In genomic region chr19:55654833-55655647, GRCh38 we compare ENCODE assay signal across 8 cellular contexts. TPM values are rescaled to one million over a fixed set of nuclear protein-coding genes. Genes with fewer than 3 reads are reported as not detected.
DNase-seq lines count a peak whose midpoint lies in the region; FAIRE-seq and TF ChIP-seq lines count a peak whose summit lies in the region.

Gene U2AF2 (plus strand): TSS chr19:55655035. CDS start chr19:55655105, 70 bp downstream.

- TF ChIP-seq CTCF in GM20000 (IDR thresholded peaks at IDR 0.05; ENCODE audit: extremely low read depth, missing control alignments) (no peak), endothelial cell of umbilical vein (IDR thresholded peaks at IDR 0.05; ENCODE audit: extremely low read depth in 1 of 2, insufficient read depth in 1 of 2, low read depth in 1 of 2, low read length in 2 of 2) (no peak)

- dilution Hi-C loops in endothelial cell of umbilical vein (cut with MboI; ENCODE audit: extremely low pct_ligation_motif_present, low sequenced_read_pairs) = no loop called here

- H2AFZ ChIP-seq in endothelial cell of umbilical vein (ENCODE audit: low read depth, low read length) = peak within 1 kb of the TSS; percentile 95

- H3K4me1 ChIP-seq in NT2/D1 (ENCODE audit: insufficient read depth, insufficient read length) (peaks cover 13% of the 10 kb centered on the region), endothelial cell of umbilical vein (ENCODE audit: control insufficient read depth, extremely low read depth, insufficient read depth, low read length) (peaks cover 25% of the 10 kb centered on the region)

- H3K27me3 ChIP-seq in NT2/D1 (ENCODE audit: insufficient read depth, insufficient read length) (no peaks in the 10 kb centered on the region), endothelial cell of umbilical vein (ENCODE audit: control insufficient read depth in 2 of 2, insufficient read depth in 2 of 2, low read length in 2 of 2) (no peaks in the 10 kb centered on the region)

- H3K4me3 ChIP-seq in NT2/D1 (ENCODE audit: insufficient read length, low read depth) (peak within 1 kb of the TSS; percentile 88), endothelial cell of umbilical vein (replicated peaks in 1 of 3; ENCODE audit: insufficient read depth in 1 of 3, low read depth in 1 of 3, low read length in 3 of 3) (peak within 1 kb of the TSS; percentile 86 to 98 (median 94))

- H3K9me1 ChIP-seq in endothelial cell of umbilical vein (replicated peaks; ENCODE audit: control insufficient read depth, extremely low read depth, insufficient read depth, low read length) = no peaks in the 10 kb centered on the region

- POLR2A ChIA-PET in endothelial cell of umbilical vein (lab: Charles Lee) = interaction anchor here (0.6 to 1.2 kb wide), 7 partner anchors 11 to 572 kb away, joined by 3 to 7 read pairs (median 4); partner anchors contain the start of genes FIZ1 and ZNF865

- peaks cover 51% of the 10 kb centered on the region for H3K36me3 ChIP-seq in NT2/D1 (ENCODE audit: insufficient read depth, insufficient read length, low read length)
- H3K36me3 ChIP-seq in endothelial cell of umbilical vein (ENCODE audit: control insufficient read depth in 2 of 2, extremely low read depth in 1 of 2, insufficient read depth in 2 of 2, low read length in 2 of 2) = peaks cover 0 to 9% of the 10 kb centered on the region in 2 experiments

- CTCF ChIA-PET in endothelial cell of umbilical vein (lab: Charles Lee) = interaction anchor here (0.6 to 1.5 kb wide), 16 partner anchors 11 to 188 kb away, joined by 3 to 28 read pairs (median 4); partner anchors contain the start of genes FIZ1 and ZNF524

- TF ChIP-seq POLR2A in endothelial cell of umbilical vein (IDR thresholded peaks at IDR 0.05; ENCODE audit: low read depth, low read length) = peak; percentile 91

- H3K9me3 ChIP-seq in NT2/D1 (ENCODE audit: insufficient read depth, low read length) (no peaks in the 10 kb centered on the region), endothelial cell of umbilical vein (replicated peaks; ENCODE audit: control insufficient read depth, insufficient read depth, low read length) (no peaks in the 10 kb centered on the region)

- peaks cover 50% of the 10 kb centered on the region for H3K79me2 ChIP-seq in endothelial cell of umbilical vein (ENCODE audit: control insufficient read depth, insufficient read depth, low read length)

- H3K9ac ChIP-seq in NT2/D1 (ENCODE audit: insufficient read length, low read depth) = peak within 1 kb of the TSS; percentile 98
- peak within 1 kb of the TSS; percentile 100 for H3K9ac ChIP-seq in endothelial cell of umbilical vein (replicated peaks; ENCODE audit: extremely low read depth, insufficient read depth, low read length)

- intact Hi-C loops in endothelial cell of umbilical vein (cut with micrococcal nuclease) = loop anchor here (1.0 to 10.0 kb wide), 5 partner anchors 20 to 1190 kb away; partner anchors contain the start of genes EPN1, KMT5C, LENG9 and ZNF524

- no TSS peak for BruUV-seq in endothelial cell of umbilical vein (replicated peaks; lab: Mats Ljungman, UMichigan)

- peak; percentile 72 for FAIRE-seq in endothelial cell of umbilical vein (lab: Jason Lieb, UNC)

- H3K4me2 ChIP-seq in endothelial cell of umbilical vein (ENCODE audit: insufficient read depth, low read length) = peak within 1 kb of the TSS; percentile 96

- peaks cover 12% of the 10 kb centered on the region for H4K20me1 ChIP-seq in endothelial cell of umbilical vein (replicated peaks; ENCODE audit: control insufficient read depth, extremely low read depth, insufficient read depth, low read length)

- peak; percentile 95 for DNase-seq in COR-L47 (lab: John Stamatoyannopoulos, UW)
- DNase-seq in GM20000 (ENCODE audit: low spot score) = peak; percentile 98
- peak; percentile 98 for DNase-seq in HT-29 (ENCODE audit: low spot score)
- peak; percentile 85 for DNase-seq in NT2/D1 (ENCODE audit: low read depth, low spot score)
- DNase-seq in activated CD8-positive, alpha-beta memory T cell treated with anti-CD3 and anti-CD28 coated beads, Interleukin-2, amount 50 U/mL, for 4 hours = peak; percentile 98
- peak; percentile 76 for DNase-seq in endothelial cell of umbilical vein (ENCODE audit: low read depth, low spot score)
- DNase-seq in middle frontal gyrus (ENCODE audit: extremely low spot score, low spot score) = peak; percentile 79
- peak; percentile 93 for DNase-seq in stimulated activated CD8-positive, alpha-beta memory T cell treated with anti-CD3 and anti-CD28 coated beads, Interleukin-2, amount 100 ng/mL, for 48 hours (ENCODE audit: low read depth in 2 of 2)

- H3K27ac ChIP-seq in endothelial cell of umbilical vein (ENCODE audit: insufficient read depth, low read depth, low read length) = peak within 1 kb of the TSS; percentile 99

TF ChIP-seq in endothelial cell of umbilical vein, 7 proteins besides CTCF, POLR2A, EP300 and RAD21:
- no peak for TF ChIP-seq EZH2 (IDR thresholded peaks at IDR 0.05; ENCODE audit: borderline replicate concordance, low read depth, low read length, severe bottlenecking)
- peak; percentile 63 for TF ChIP-seq MAX (IDR thresholded peaks at IDR 0.05; ENCODE audit: insufficient read depth, insufficient read length)
- no peak for TF ChIP-seq MYC (IDR thresholded peaks at IDR 0.05; ENCODE audit: low read depth, low read length)
- TF ChIP-seq FOS (IDR thresholded peaks at IDR 0.05; ENCODE audit: borderline replicate concordance, insufficient read depth, low read length) = no peak
- no peak for TF ChIP-seq JUN (IDR thresholded peaks at IDR 0.05; ENCODE audit: borderline replicate concordance, insufficient read depth, insufficient read length, low read depth)
- peak; percentile 92 for TF ChIP-seq POLR2AphosphoS5 (IDR thresholded peaks at IDR 0.05; ENCODE audit: insufficient read depth, low read depth, low read length)
TF ChIP-seq in endothelial cell of umbilical vein: peak in this region for 2.

RNA-seq across cellular contexts. Expression of gene U2AF2, which starts in this region (rescaled TPM):
- total RNA-seq in HT-29 (2014; rRNA removed; shearing (Covaris generic)) = 799 and 894 TPM in 2 replicates
- total RNA-seq in endothelial cell of umbilical vein = 246 and 259 TPM in 2 replicates
- 173 and 183 TPM in 2 replicates for polyA plus RNA-seq in endothelial cell of umbilical vein
- 207 and 211 TPM in 2 replicates for polyA plus RNA-seq in endothelial cell of umbilical vein (2011; cell fraction: cytosol; rRNA removed)
- polyA plus RNA-seq in endothelial cell of umbilical vein (2011; cell fraction: nucleus; rRNA removed) = 352 and 403 TPM in 2 replicates
- 162 and 163 TPM in 2 replicates for polyA plus RNA-seq in endothelial cell of umbilical vein (2012)
- 106 and 117 TPM in 2 replicates for polyA minus RNA-seq in endothelial cell of umbilical vein
- 100.0 TPM for polyA minus RNA-seq in endothelial cell of umbilical vein (2011; cell fraction: cytosol; rRNA and poly(A)+ RNA removed)
- 83.5 and 131 TPM in 2 replicates for polyA minus RNA-seq in endothelial cell of umbilical vein (2011; cell fraction: nucleus; rRNA and poly(A)+ RNA removed)

Comparison
In these comparisons a context has a peak if more than half of its experiments do, and no peak if none do; other contexts are left out.
1. Peak in every context shown above with its lines: DNase-seq, H3K4me3 ChIP-seq and H3K27ac ChIP-seq.